Comparison of ENCODE assay signal across 26 cellular contexts in genomic region chr16:67764153-67764552, GRCh38. TPM values are rescaled to one million over a fixed set of nuclear protein-coding genes. Genes with fewer than 3 reads are reported as not detected.
"Had no signal": no experiment of that assay in that cellular context is flagged by ENCODE, and none has a peak within 500 bp of the region (broad histone marks: within the 10 kb centered on the region; RNA-seq: fewer than 3 reads in every experiment).

No MANE protein-coding gene starts in this region.

- H3K4me1 ChIP-seq: gastroesophageal sphincter, left lung, prostate gland, testis, tibial artery, upper lobe of right lung, uterus had no signal

- ATAC-seq: foreskin keratinocyte; gastroesophageal sphincter; heart left ventricle; left cardiac atrium; left lung; naive thymus-derived CD4-positive, alpha-beta T cell; sciatic nerve; stimulated activated memory B cell treated with anti-CD40 and anti-IgM and Interleukin-4, amounts not matched to agents 10 μg/mL and 1 μg/mL and 100 μg/mL, for 72 hours; stimulated activated naive CD8-positive, alpha-beta T cell treated with anti-CD3 and anti-CD28 coated beads, Interleukin-15, Interleukin-2, amounts not matched to agents 100 U/mL and 50 U/mL, for 24 hours; upper lobe of right lung had no signal

- H3K27me3 Mint-ChIP-seq: naive thymus-derived CD4-positive, alpha-beta T cell; stimulated activated memory B cell treated with anti-CD40 and anti-IgM and Interleukin-4, amounts not matched to agents 10 μg/mL and 1 μg/mL and 100 μg/mL, for 72 hours had no signal

- H2AFZ ChIP-seq: hepatocyte had no signal

- H3K4me3 Mint-ChIP-seq: naive thymus-derived CD4-positive, alpha-beta T cell; nephron; stimulated activated memory B cell treated with anti-CD40 and anti-IgM and Interleukin-4, amounts not matched to agents 10 μg/mL and 1 μg/mL and 100 μg/mL, for 72 hours had no signal

- H3K4me2 ChIP-seq: hepatocyte had no signal

- H3K9me3 ChIP-seq: esophagus muscularis mucosa, gastroesophageal sphincter, heart left ventricle, left lung, prostate gland, right atrium auricular region, testis, tibial artery, upper lobe of right lung, uterus had no signal

- DNase-seq: cortex of kidney; dorsolateral prefrontal cortex; effector CD4-positive, alpha-beta T cell; foreskin keratinocyte; heart left ventricle; left cardiac atrium; mesendoderm; midbrain; naive thymus-derived CD4-positive, alpha-beta T cell; nucleus accumbens; stimulated activated CD4-positive, alpha-beta T cell treated with anti-CD3 and anti-CD28 coated beads, Interleukin-4, amount 100 ng/mL, for 4 hours; stimulated activated naive CD8-positive, alpha-beta T cell treated with anti-CD3 and anti-CD28 coated beads, Interleukin-15, Interleukin-2, amounts not matched to agents 100 U/mL and 50 U/mL, for 24 hours; substantia nigra; testis; tibial artery; upper lobe of right lung; uterus had no signal

- H3K27me3 ChIP-seq: dorsolateral prefrontal cortex, esophagus muscularis mucosa, foreskin keratinocyte, gastroesophageal sphincter, heart left ventricle, hepatocyte, left lung, right atrium auricular region, testis, tibial artery, upper lobe of right lung, uterus had no signal

- H3K27ac Mint-ChIP-seq: nephron; stimulated activated memory B cell treated with anti-CD40 and anti-IgM and Interleukin-4, amounts not matched to agents 10 μg/mL and 1 μg/mL and 100 μg/mL, for 72 hours had no signal

- H3K9me3 Mint-ChIP-seq: naive thymus-derived CD4-positive, alpha-beta T cell; nephron; stimulated activated memory B cell treated with anti-CD40 and anti-IgM and Interleukin-4, amounts not matched to agents 10 μg/mL and 1 μg/mL and 100 μg/mL, for 72 hours had no signal

- H3K4me3 ChIP-seq: dorsolateral prefrontal cortex, esophagus muscularis mucosa, gastroesophageal sphincter, heart left ventricle, hepatocyte, left lung, prostate gland, right atrium auricular region, testis, tibial artery, upper lobe of right lung, uterus had no signal

- H3K36me3 ChIP-seq: prostate gland, uterus had no signal

- H3K27ac ChIP-seq: dorsolateral prefrontal cortex, esophagus muscularis mucosa, foreskin keratinocyte, gastroesophageal sphincter, heart left ventricle, hepatocyte, left lung, prostate gland, right atrium auricular region, testis, tibial artery, upper lobe of right lung, uterus had no signal

RNA-seq across cellular contexts. Expression of gene TSNAXIP1, which starts 42.5 kb away (rescaled TPM):
- polyA plus RNA-seq: naive thymus-derived CD4-positive, alpha-beta T cell had no signal
